Comparison of ENCODE assay signal across 1 cellular context in the genomic region with DNA sequence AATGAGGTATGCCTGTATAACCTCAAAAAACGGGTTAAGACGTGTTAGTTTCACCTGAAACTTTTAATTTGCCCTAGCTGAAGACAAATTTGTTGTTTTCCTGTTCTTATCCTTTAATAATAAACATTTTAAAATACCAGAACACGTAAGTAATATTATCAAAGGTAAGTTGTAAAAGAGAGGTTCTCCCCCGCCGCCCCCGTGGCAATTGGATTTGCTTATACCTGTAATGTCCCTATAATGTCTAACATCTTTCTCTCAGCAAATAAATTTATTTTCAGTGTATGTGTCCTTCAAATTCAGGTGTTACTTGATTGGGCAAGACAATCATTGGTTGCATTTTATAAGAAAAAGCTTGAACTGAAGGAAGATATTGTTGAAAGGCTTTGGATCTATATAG.
TF ChIP-seq lines count a peak whose summit lies in the region.

No MANE protein-coding gene starts in this region.

TF ChIP-seq in GM12878, 131 proteins besides CTCF, POLR2A, EP300 and RAD21:
- TF ChIP-seq, protein P1, sequence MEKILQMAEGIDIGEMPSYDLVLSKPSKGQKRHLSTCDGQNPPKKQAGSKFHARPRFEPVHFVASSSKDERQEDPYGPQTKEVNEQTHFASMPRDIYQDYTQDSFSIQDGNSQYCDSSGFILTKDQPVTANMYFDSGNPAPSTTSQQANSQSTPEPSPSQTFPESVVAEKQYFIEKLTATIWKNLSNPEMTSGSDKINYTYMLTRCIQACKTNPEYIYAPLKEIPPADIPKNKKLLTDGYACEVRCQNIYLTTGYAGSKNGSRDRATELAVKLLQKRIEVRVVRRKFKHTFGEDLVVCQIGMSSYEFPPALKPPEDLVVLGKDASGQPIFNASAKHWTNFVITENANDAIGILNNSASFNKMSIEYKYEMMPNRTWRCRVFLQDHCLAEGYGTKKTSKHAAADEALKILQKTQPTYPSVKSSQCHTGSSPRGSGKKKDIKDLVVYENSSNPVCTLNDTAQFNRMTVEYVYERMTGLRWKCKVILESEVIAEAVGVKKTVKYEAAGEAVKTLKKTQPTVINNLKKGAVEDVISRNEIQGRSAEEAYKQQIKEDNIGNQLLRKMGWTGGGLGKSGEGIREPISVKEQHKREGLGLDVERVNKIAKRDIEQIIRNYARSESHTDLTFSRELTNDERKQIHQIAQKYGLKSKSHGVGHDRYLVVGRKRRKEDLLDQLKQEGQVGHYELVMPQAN (conservative IDR thresholded peaks at IDR 0.05), result no peak
- TF ChIP-seq CBFB (IDR thresholded peaks at IDR 0.05; ENCODE audit: low read depth) (no peak), GABPA (IDR thresholded peaks at IDR 0.05; ENCODE audit: low read depth) (no peak), MTA2 (IDR thresholded peaks at IDR 0.05; ENCODE audit: low read depth) (no peak), ZSCAN29 (IDR thresholded peaks at IDR 0.05) (no peak), CBX5 (IDR thresholded peaks at IDR 0.05; ENCODE audit: low read depth) (no peak), RAD51 (IDR thresholded peaks at IDR 0.05) (no peak), ZBED1 (IDR thresholded peaks at IDR 0.05; ENCODE audit: borderline replicate concordance) (no peak), SIX5 (IDR thresholded peaks at IDR 0.05; ENCODE audit: low read depth, low read length, severe bottlenecking) (no peak), BCL11A (IDR thresholded peaks at IDR 0.05; ENCODE audit: low read depth, low read length) (no peak), YY1 (IDR thresholded peaks at IDR 0.05; ENCODE audit: low read depth, low read length) (no peak), SUZ12 (IDR thresholded peaks at IDR 0.05; ENCODE audit: unreplicated experiment) (no peak), PML (IDR thresholded peaks at IDR 0.05; ENCODE audit: low read length) (no peak), HCFC1 (IDR thresholded peaks at IDR 0.05; ENCODE audit: low read length) (no peak), CEBPB (IDR thresholded peaks at IDR 0.05; ENCODE audit: borderline replicate concordance in 1 of 2, low read depth in 2 of 2, low read length in 2 of 2) (no peak), JUNB (IDR thresholded peaks at IDR 0.05) (no peak), EZH2 (IDR thresholded peaks at IDR 0.05; ENCODE audit: borderline replicate concordance, control insufficient read depth, low read depth, low read length) (no peak)
- TF ChIP-seq, protein P2, sequence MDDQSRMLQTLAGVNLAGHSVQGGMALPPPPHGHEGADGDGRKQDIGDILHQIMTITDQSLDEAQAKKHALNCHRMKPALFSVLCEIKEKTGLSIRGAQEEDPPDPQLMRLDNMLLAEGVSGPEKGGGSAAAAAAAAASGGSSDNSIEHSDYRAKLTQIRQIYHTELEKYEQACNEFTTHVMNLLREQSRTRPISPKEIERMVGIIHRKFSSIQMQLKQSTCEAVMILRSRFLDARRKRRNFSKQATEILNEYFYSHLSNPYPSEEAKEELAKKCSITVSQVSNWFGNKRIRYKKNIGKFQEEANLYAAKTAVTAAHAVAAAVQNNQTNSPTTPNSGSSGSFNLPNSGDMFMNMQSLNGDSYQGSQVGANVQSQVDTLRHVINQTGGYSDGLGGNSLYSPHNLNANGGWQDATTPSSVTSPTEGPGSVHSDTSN (IDR thresholded peaks at IDR 0.05; ENCODE audit: insufficient replicate concordance, low read depth, low read length), result no peak
- TF ChIP-seq, protein P3, sequence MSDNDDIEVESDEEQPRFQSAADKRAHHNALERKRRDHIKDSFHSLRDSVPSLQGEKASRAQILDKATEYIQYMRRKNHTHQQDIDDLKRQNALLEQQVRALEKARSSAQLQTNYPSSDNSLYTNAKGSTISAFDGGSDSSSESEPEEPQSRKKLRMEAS (IDR thresholded peaks at IDR 0.05; ENCODE audit: low read depth, low read length), result no peak
TF ChIP-seq in GM12878: peak in this region for 0.
